9 cellular contexts compared by ENCODE assay signal in the genomic region with DNA sequence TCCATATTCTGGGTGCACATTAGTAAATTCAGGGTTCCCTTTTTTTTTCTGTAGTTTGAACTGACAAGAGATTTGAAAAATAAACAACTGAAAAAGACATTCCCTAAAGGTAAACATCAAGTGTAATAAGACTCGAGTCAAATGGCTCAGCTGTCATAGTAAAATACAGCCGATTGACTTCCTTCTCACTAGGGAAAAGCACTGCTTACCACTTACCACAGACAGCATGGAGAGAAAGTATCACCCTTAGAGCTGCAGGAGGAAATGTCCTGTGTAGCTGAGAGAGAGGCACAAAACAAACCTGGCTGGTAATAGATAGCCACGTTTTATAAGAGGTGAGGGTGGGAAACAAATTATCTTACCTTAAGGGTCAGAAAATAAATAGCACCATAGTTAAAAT.
"Had no signal": no experiment of that assay in that cellular context is flagged by ENCODE, and none has a peak within 500 bp of the region (broad histone marks: within the 10 kb centered on the region; RNA-seq: fewer than 3 reads in every experiment).

No MANE protein-coding gene starts in this region.

- H3K36me3 ChIP-seq: pancreas, stomach, thoracic aorta had no signal

- H3K27me3 ChIP-seq: hepatocyte, pancreas, stomach had no signal

- DNase-seq: amygdala, endodermal cell, erythroblast, kidney, pancreas, stomach had no signal

- H3K4me1 ChIP-seq: pancreas, stomach had no signal

- H3K4me3 ChIP-seq: hepatocyte, pancreas, skin epidermis, stomach, thoracic aorta had no signal

- H3K27ac ChIP-seq: hepatocyte, pancreas, skin epidermis, stomach, thoracic aorta had no signal

- H3K9me3 ChIP-seq: pancreas, stomach, thoracic aorta had no signal
